ENCODE assay signal across 10 cellular contexts in genomic region chr1:50603274-50604271, GRCh38.
DNase-seq lines count a peak whose midpoint lies in the region; ATAC-seq and TF ChIP-seq lines count a peak whose summit lies in the region.
"Had no signal": no experiment of that assay in that cellular context is flagged by ENCODE, and none has a peak within 500 bp of the region (broad histone marks: within the 10 kb centered on the region; RNA-seq: fewer than 3 reads in every experiment).

No MANE protein-coding gene starts in this region.

- H3K9me3 ChIP-seq in Panc1 (ENCODE audit: control insufficient read depth, insufficient read depth, low read depth, low read length): no peaks in the 10 kb centered on the region

- H3K4me3 ChIP-seq in Panc1 (ENCODE audit: low read depth in 2 of 2, low read length in 2 of 2): no peak overlapping the region

- no TSS peak for BruUV-seq in Panc1 (replicated peaks; lab: Mats Ljungman, UMichigan)

- ATAC-seq in HG02870 (IDR thresholded peaks at IDR 0.05; ENCODE audit: unreplicated experiment) (peak; percentile 81), Panc1 (peak; percentile 87), HG03521 (IDR thresholded peaks at IDR 0.05; ENCODE audit: unreplicated experiment) (no peak), left lobe of liver (no peak)
- ATAC-seq: WTC11 had no signal

- TF ChIP-seq CTCF in Panc1 (IDR thresholded peaks at IDR 0.05) (no peak), GM10266 (IDR thresholded peaks at IDR 0.05; ENCODE audit: control insufficient read depth, insufficient read depth, low read depth, missing control alignments) (no peak)

- H3K4me1 ChIP-seq in Panc1 (ENCODE audit: control insufficient read depth, insufficient read depth, low read length): peaks cover 17% of the 10 kb centered on the region; the same call in 1 of the 2 replicates

- POLR2A ChIA-PET in Panc1 (lab: Charles Lee): no interaction called here

- no peaks in the 10 kb centered on the region for H3K27me3 ChIP-seq in Panc1 (ENCODE audit: control insufficient read depth, insufficient read depth, low read length)

- CTCF ChIA-PET in Panc1 (lab: Charles Lee): interaction anchor here (0.7 kb wide), 1 partner anchor 235 kb away, joined by 3 read pairs; no protein-coding TSS in a partner anchor

- in situ Hi-C loops in Panc1 (cut with HindIII; ENCODE audit: low pct_unique_long_range_greater_than_20kb, low sequenced_read_pairs): no loop called here

- intact Hi-C loops in Panc1 (cut with micrococcal nuclease; ENCODE audit: unreplicated experiment): no loop called here

- DNase-seq in AG20443 (ENCODE audit: low spot score) (peak; percentile 38), Panc1 (ENCODE audit: low read depth, low spot score) (peak; percentile 66), glomerular visceral epithelial cell (ENCODE audit: extremely low spot score) (peak; percentile 39), GM10266 (ENCODE audit: extremely low spot score) (no peak), RPMI8226 (no peak), left lobe of liver (ENCODE audit: low spot score) (no peak)
- DNase-seq: NCI-H1092 had no signal

- H3K36me3 ChIP-seq in Panc1 (ENCODE audit: control insufficient read depth, insufficient read depth, low read length): no peaks in the 10 kb centered on the region

- peak overlapping the region; percentile 44 for H3K27ac ChIP-seq in Panc1 (ENCODE audit: low read length)

Comparison
In these comparisons a context has a peak if more than half of its experiments do, and no peak if none do; other contexts are left out.
1. DNase-seq: peak in AG20443 (single experiment), Panc1 (single experiment) and glomerular visceral epithelial cell (single experiment); none in GM10266 (single experiment), RPMI8226 (single experiment) and left lobe of liver (single experiment).
2. ATAC-seq: peak in HG02870 (single experiment) and Panc1 (single experiment); none in HG03521 (single experiment) and left lobe of liver (single experiment).